ENCODE assay signal across 17 cellular contexts in genomic region chrX:134174273-134174660, GRCh38.
DNase-seq lines count a peak whose midpoint lies in the region; ATAC-seq, FAIRE-seq and TF ChIP-seq lines count a peak whose summit lies in the region.
"Had no signal": no experiment of that assay in that cellular context is flagged by ENCODE, and none has a peak within 500 bp of the region (broad histone marks: within the 10 kb centered on the region; RNA-seq: fewer than 3 reads in every experiment).

No MANE protein-coding gene starts in this region.

- DNase-seq in CD4-positive, alpha-beta T cell, result no peak
- no peak for DNase-seq in GM19239 (ENCODE audit: insufficient read length, low spot score)
- no peak for DNase-seq in AG08395 (ENCODE audit: low spot score)
- DNase-seq in Right ventricle myocardium superior, result no peak
- DNase-seq in left lung, result no peak
- DNase-seq: activated effector memory CD4-positive, alpha-beta T cell treated with anti-CD3 and anti-CD28 coated beads, Interleukin-2, amount 50 U/mL, for 16 hours; caudate nucleus; GF-D8; left colon; MV-4-11; nucleus accumbens had no signal

- H3K27me3 Mint-ChIP-seq in CD4-positive, alpha-beta T cell, result peaks cover 18% of the 10 kb centered on the region
- peaks cover 2% of the 10 kb centered on the region for H3K27me3 Mint-ChIP-seq in activated naive CD8-positive, alpha-beta T cell

- no peaks in the 10 kb centered on the region for H3K9me3 Mint-ChIP-seq in CD4-positive, alpha-beta T cell
- H3K9me3 Mint-ChIP-seq in activated naive CD8-positive, alpha-beta T cell (ENCODE audit: low read depth), result no peaks in the 10 kb centered on the region

- H3K36me3 ChIP-seq in mesodermal cell (ENCODE audit: control insufficient read depth, insufficient read depth, low read length) (peaks cover 8% of the 10 kb centered on the region), left lung (no peaks in the 10 kb centered on the region)
- H3K36me3 ChIP-seq: BLaER1 treated with 17β-estradiol and CSF1 and Interleukin-3, amounts not matched to agents 10 nM and 100 nM had no signal

- H3K4me3 Mint-ChIP-seq in CD4-positive, alpha-beta T cell, result peak overlapping the region; percentile 95
- peak overlapping the region; percentile 87 for H3K4me3 Mint-ChIP-seq in activated naive CD8-positive, alpha-beta T cell

- peaks cover 15% of the 10 kb centered on the region for H3K27me3 ChIP-seq in CD4-positive, alpha-beta T cell (ENCODE audit: control insufficient read depth, insufficient read depth, low read length)
- H3K27me3 ChIP-seq in left lung, result peaks cover 9 to 41% of the 10 kb centered on the region in 2 donors

- H3K27ac ChIP-seq in CD4-positive, alpha-beta T cell (ENCODE audit: low read depth, low read length), result no peak overlapping the region
- H3K27ac ChIP-seq in mesodermal cell (ENCODE audit: low read depth, low read length, severe bottlenecking) (peak overlapping the region; percentile 77), left lung (no peak overlapping the region)
- H3K27ac ChIP-seq: BLaER1 treated with 17β-estradiol and CSF1 and Interleukin-3, amounts not matched to agents 10 nM and 100 nM; SK-N-MC had no signal

- ATAC-seq in CD4-positive, alpha-beta T cell (ENCODE audit: poor library complexity), result no peak
- ATAC-seq in GM18517 (IDR thresholded peaks at IDR 0.05; ENCODE audit: unreplicated experiment) (no peak), Right ventricle myocardium superior (ENCODE audit: poor library complexity) (no peak), left lung (no peak)
- ATAC-seq: HCT116, left colon had no signal

- H3K9me3 ChIP-seq in CD4-positive, alpha-beta T cell (ENCODE audit: control insufficient read depth, low read length), result no peaks in the 10 kb centered on the region
- H3K9me3 ChIP-seq in mesodermal cell (ENCODE audit: control insufficient read depth, low read length), result no peaks in the 10 kb centered on the region
- H3K9me3 ChIP-seq in left lung, result no peaks in the 10 kb centered on the region

- peaks cover 13% of the 10 kb centered on the region for H3K4me1 ChIP-seq in mesodermal cell (ENCODE audit: control insufficient read depth, insufficient read depth, low read length, poor library complexity, severe bottlenecking)
- no peaks in the 10 kb centered on the region for H3K4me1 ChIP-seq in left lung

- no CpG with 5 or more reads among the region's 4 CpGs for WGBS in mesodermal cell (ENCODE audit: insufficient coverage in 2 of 2), 2 experiments

- CTCF ChIA-PET in CD4-positive, alpha-beta T cell (lab: Charles Lee), result interaction anchor here (1.1 kb wide), 1 partner anchor 12 kb away, joined by 4 read pairs; no protein-coding TSS in a partner anchor

- peak; percentile 49 for FAIRE-seq in GM19239 (lab: Jason Lieb, UNC)

- peak overlapping the region; percentile 50 for H3K4me3 ChIP-seq in mesodermal cell (ENCODE audit: extremely low read depth, insufficient read depth, low read length, poor library complexity, severe bottlenecking)
- no peak overlapping the region for H3K4me3 ChIP-seq in left lung
- H3K4me3 ChIP-seq: SK-N-MC had no signal

- peaks cover 4% of the 10 kb centered on the region for H3K36me3 Mint-ChIP-seq in CD4-positive, alpha-beta T cell (ENCODE audit: low read depth)
- H3K36me3 Mint-ChIP-seq in activated naive CD8-positive, alpha-beta T cell, result peaks cover 4% of the 10 kb centered on the region

- intact Hi-C loops in CD4-positive, alpha-beta T cell (cut with DNase I, micrococcal nuclease), result no loop called here
- intact Hi-C loops in Right ventricle myocardium superior (cut with DNase I) (no loop called here), left lung (cut with DNase I) (no loop called here)

- TF ChIP-seq CTCF in CD4-positive, alpha-beta T cell (IDR thresholded peaks at IDR 0.05), result no peak
- no peak for TF ChIP-seq CTCF in left lung (IDR thresholded peaks at IDR 0.05)

- no peak overlapping the region for H3K27ac Mint-ChIP-seq in CD4-positive, alpha-beta T cell
- peak overlapping the region; percentile 6 for H3K27ac Mint-ChIP-seq in activated naive CD8-positive, alpha-beta T cell

- POLR2A ChIA-PET in CD4-positive, alpha-beta T cell (lab: Charles Lee), result no interaction called here

- peaks cover 14% of the 10 kb centered on the region for H3K4me1 Mint-ChIP-seq in CD4-positive, alpha-beta T cell (ENCODE audit: low read depth)
- H3K4me1 Mint-ChIP-seq in activated naive CD8-positive, alpha-beta T cell (ENCODE audit: low read depth), result peaks cover 16% of the 10 kb centered on the region
